17 cellular contexts compared by ENCODE assay signal in genomic region chr21:43881283-43881682, GRCh38. TPM values are rescaled to one million over a fixed set of nuclear protein-coding genes. Genes with fewer than 3 reads are reported as not detected.
DNase-seq lines count a peak whose midpoint lies in the region; ATAC-seq lines count a peak whose summit lies in the region.
"Had no signal": no experiment of that assay in that cellular context is flagged by ENCODE, and none has a peak within 500 bp of the region (broad histone marks: within the 10 kb centered on the region; RNA-seq: fewer than 3 reads in every experiment).

No MANE protein-coding gene starts in this region.

- H3K9me3 ChIP-seq in naive thymus-derived CD4-positive, alpha-beta T cell (ENCODE audit: control insufficient read depth in 2 of 3, low read length in 3 of 3) = no peaks in the 10 kb centered on the region
- H3K9me3 ChIP-seq in SJCRH30 (replicated peaks) = no peaks in the 10 kb centered on the region
- H3K9me3 ChIP-seq: heart right ventricle, psoas muscle had no signal

- peaks cover 17% of the 10 kb centered on the region for H3K36me3 Mint-ChIP-seq in activated T-helper 17 cell treated with anti-CD3 and anti-CD28 coated beads, Interleukin-2, amount 50 U/mL, for 72 hours (ENCODE audit: low read depth)
- H3K36me3 Mint-ChIP-seq in naive thymus-derived CD4-positive, alpha-beta T cell = peaks cover 5 to 13% (median 9%) of the 10 kb centered on the region in 5 donors

- H3K4me3 Mint-ChIP-seq in activated T-helper 17 cell treated with anti-CD3 and anti-CD28 coated beads, Interleukin-2, amount 50 U/mL, for 72 hours = peak overlapping the region; percentile 2
- H3K4me3 Mint-ChIP-seq in naive thymus-derived CD4-positive, alpha-beta T cell = peak overlapping the region in 1 of 10 donors; percentile 29
- no peak overlapping the region for H3K4me3 Mint-ChIP-seq in stimulated activated naive CD8-positive, alpha-beta T cell treated with anti-CD3 and anti-CD28 coated beads, Interleukin-15, amount 100 ng/mL, for 72 hours
- H3K4me3 Mint-ChIP-seq: nephron had no signal

- ATAC-seq in activated T-helper 17 cell treated with anti-CD3 and anti-CD28 coated beads, Interleukin-2, amount 50 U/mL, for 72 hours (replicated peaks) = peak; percentile 63
- peak; percentile 39 for ATAC-seq in naive thymus-derived CD4-positive, alpha-beta T cell
- peak; percentile 77 for ATAC-seq in stimulated activated naive CD8-positive, alpha-beta T cell treated with anti-CD3 and anti-CD28 coated beads, Interleukin-15, amount 100 ng/mL, for 72 hours
- no peak for ATAC-seq in HG02642 (IDR thresholded peaks at IDR 0.05; ENCODE audit: poor library complexity, unreplicated experiment)
- ATAC-seq: heart right ventricle had no signal

- H3K4me1 Mint-ChIP-seq in activated T-helper 17 cell treated with anti-CD3 and anti-CD28 coated beads, Interleukin-2, amount 50 U/mL, for 72 hours = peaks cover 15% of the 10 kb centered on the region
- peaks cover 44 to 73% (median 68%) of the 10 kb centered on the region in 7 donors for H3K4me1 Mint-ChIP-seq in naive thymus-derived CD4-positive, alpha-beta T cell
- H3K4me1 Mint-ChIP-seq in stimulated activated naive CD8-positive, alpha-beta T cell treated with anti-CD3 and anti-CD28 coated beads, Interleukin-15, amount 100 ng/mL, for 72 hours = peaks cover 86% of the 10 kb centered on the region

- H3K4me1 ChIP-seq in naive thymus-derived CD4-positive, alpha-beta T cell (ENCODE audit: control insufficient read depth in 2 of 2, insufficient read depth in 2 of 2, low read length in 2 of 2) = peaks cover 0 to 6% of the 10 kb centered on the region in 2 donors
- H3K4me1 ChIP-seq in SJCRH30 = peaks cover 15% of the 10 kb centered on the region

- no peaks in the 10 kb centered on the region for H3K27me3 Mint-ChIP-seq in activated T-helper 17 cell treated with anti-CD3 and anti-CD28 coated beads, Interleukin-2, amount 50 U/mL, for 72 hours
- H3K27me3 Mint-ChIP-seq in naive thymus-derived CD4-positive, alpha-beta T cell = no peaks in the 10 kb centered on the region
- H3K27me3 Mint-ChIP-seq in stimulated activated naive CD8-positive, alpha-beta T cell treated with anti-CD3 and anti-CD28 coated beads, Interleukin-15, amount 100 ng/mL, for 72 hours = no peaks in the 10 kb centered on the region

- H3K4me3 ChIP-seq in naive thymus-derived CD4-positive, alpha-beta T cell (ENCODE audit: low read length) = no peak overlapping the region
- H3K4me3 ChIP-seq in SJCRH30 = no peak overlapping the region
- H3K4me3 ChIP-seq: heart right ventricle, psoas muscle had no signal

- DNase-seq in activated effector memory CD4-positive, alpha-beta T cell treated with anti-CD3 and anti-CD28 coated beads, Interleukin-2, amount 50 U/mL, for 16 hours = peak; percentile 67
- no peak for DNase-seq in activated effector memory CD4-positive, alpha-beta T cell treated with Interleukin-2 at 50 U/mL for 16 hours
- no peak for DNase-seq in naive thymus-derived CD4-positive, alpha-beta T cell
- peak in 1 of 2 donors; percentile 38 for DNase-seq in stimulated activated naive CD8-positive, alpha-beta T cell treated with anti-CD3 and anti-CD28 coated beads, Interleukin-15, amount 100 ng/mL, for 72 hours
- no peak for DNase-seq in GDM1 (lab: John Stamatoyannopoulos, UW)
- no peak for DNase-seq in SJCRH30
- DNase-seq: amniotic stem cell; Caco-2; central memory CD4-positive, alpha-beta T cell; effector CD8-positive, alpha-beta T cell; heart right ventricle; NCI-H345; psoas muscle; substantia nigra had no signal

- intact Hi-C loops in naive thymus-derived CD4-positive, alpha-beta T cell (cut with micrococcal nuclease) = no loop called here

- no peaks in the 10 kb centered on the region for H3K27me3 ChIP-seq in naive thymus-derived CD4-positive, alpha-beta T cell (ENCODE audit: control insufficient read depth in 2 of 2, insufficient read depth in 2 of 2, low read length in 2 of 2)
- no peaks in the 10 kb centered on the region for H3K27me3 ChIP-seq in SJCRH30
- H3K27me3 ChIP-seq: heart right ventricle had no signal

- H3K9me3 Mint-ChIP-seq in activated T-helper 17 cell treated with anti-CD3 and anti-CD28 coated beads, Interleukin-2, amount 50 U/mL, for 72 hours = no peaks in the 10 kb centered on the region
- H3K9me3 Mint-ChIP-seq in naive thymus-derived CD4-positive, alpha-beta T cell = no peaks in the 10 kb centered on the region
- no peaks in the 10 kb centered on the region for H3K9me3 Mint-ChIP-seq in stimulated activated naive CD8-positive, alpha-beta T cell treated with anti-CD3 and anti-CD28 coated beads, Interleukin-15, amount 100 ng/mL, for 72 hours

- no peak overlapping the region for H3K27ac Mint-ChIP-seq in activated T-helper 17 cell treated with anti-CD3 and anti-CD28 coated beads, Interleukin-2, amount 50 U/mL, for 72 hours
- peak overlapping the region in 4 of 9 donors; percentile 9 to 60 (median 44) for H3K27ac Mint-ChIP-seq in naive thymus-derived CD4-positive, alpha-beta T cell
- no peak overlapping the region for H3K27ac Mint-ChIP-seq in stimulated activated naive CD8-positive, alpha-beta T cell treated with anti-CD3 and anti-CD28 coated beads, Interleukin-15, amount 100 ng/mL, for 72 hours
- H3K27ac Mint-ChIP-seq: nephron had no signal

- peaks cover 0 to 12% (median 0%) of the 10 kb centered on the region in 3 experiments for H3K36me3 ChIP-seq in naive thymus-derived CD4-positive, alpha-beta T cell (ENCODE audit: control insufficient read depth in 2 of 3, insufficient read depth in 3 of 3, low read length in 3 of 3)
- H3K36me3 ChIP-seq in SJCRH30 = no peaks in the 10 kb centered on the region

- CTCF ChIA-PET in naive thymus-derived CD4-positive, alpha-beta T cell (lab: Charles Lee) = no interaction called here

- H3K27ac ChIP-seq in naive thymus-derived CD4-positive, alpha-beta T cell (ENCODE audit: low read depth, low read length) = no peak overlapping the region
- H3K27ac ChIP-seq in SJCRH30 = no peak overlapping the region

- POLR2A ChIA-PET in naive thymus-derived CD4-positive, alpha-beta T cell (lab: Charles Lee) = interaction anchor here (1.2 kb wide), 1 partner anchor 40 kb away, joined by 3 read pairs; no protein-coding TSS in a partner anchor

RNA-seq across cellular contexts. Expression of gene AGPAT3, which starts 16.3 kb away (rescaled TPM):
- total RNA-seq in activated T-helper 17 cell treated with anti-CD3 and anti-CD28 coated beads, Interleukin-2, amount 50 U/mL, for 72 hours = 10 to 100 TPM; 44.8 to 100.0 TPM
- total RNA-seq in naive thymus-derived CD4-positive, alpha-beta T cell = 100 to 1,000 TPM in 1 of 5 experiments, 10 to 100 TPM in 4; 58.4 to 121 (median 69.0) TPM
- polyA plus RNA-seq in naive thymus-derived CD4-positive, alpha-beta T cell = 10 to 100 TPM; 11.4 to 16.1 TPM
- 16.4 and 18.3 TPM in 2 replicates for total RNA-seq in SJCRH30 (2014; rRNA removed; shearing (Covaris generic))
